1 cellular context compared by ENCODE assay signal in genomic region chr16:17031484-17032268, GRCh38.
TF ChIP-seq lines count a peak whose summit lies in the region.

No MANE protein-coding gene starts in this region.

TF ChIP-seq in WTC11, 78 proteins besides CTCF, POLR2A, EP300 and RAD21 (continued from another document and continues in another):
- TF ChIP-seq ZBTB43 (CRISPR knock-in tag; IDR thresholded peaks at IDR 0.05) (no peak), ZNF263 (CRISPR knock-in tag; IDR thresholded peaks at IDR 0.05; ENCODE audit: low read depth) (no peak), HMGXB4 (CRISPR knock-in tag; IDR thresholded peaks at IDR 0.05) (no peak), ATF2 (CRISPR knock-in tag; IDR thresholded peaks at IDR 0.05; ENCODE audit: borderline replicate concordance, low read depth) (no peak), ZNF423 (CRISPR knock-in tag; IDR thresholded peaks at IDR 0.05) (no peak), ZNF512 (CRISPR knock-in tag; IDR thresholded peaks at IDR 0.05; ENCODE audit: borderline replicate concordance) (no peak), ZNF317 (CRISPR knock-in tag; IDR thresholded peaks at IDR 0.05; ENCODE audit: borderline replicate concordance, low read depth) (no peak), MLX (CRISPR knock-in tag; IDR thresholded peaks at IDR 0.05) (no peak), RORB (CRISPR knock-in tag; IDR thresholded peaks at IDR 0.05) (no peak), NFYB (CRISPR knock-in tag; conservative IDR thresholded peaks at IDR 0.05; ENCODE audit: low read depth) (no peak), NR3C1 (CRISPR knock-in tag; conservative IDR thresholded peaks at IDR 0.05; ENCODE audit: low read depth) (no peak), CBFB (CRISPR knock-in tag; IDR thresholded peaks at IDR 0.05; ENCODE audit: low read depth) (no peak), PRRX2 (CRISPR knock-in tag; IDR thresholded peaks at IDR 0.05) (peak; percentile 91), ZNF425 (CRISPR knock-in tag; conservative IDR thresholded peaks at IDR 0.05) (peak; percentile 74; the same call in 1 of the 2 replicates), ZNF396 (CRISPR knock-in tag; IDR thresholded peaks at IDR 0.05; ENCODE audit: borderline replicate concordance) (no peak), MAX (CRISPR knock-in tag; IDR thresholded peaks at IDR 0.05) (no peak), NR2C2 (CRISPR knock-in tag; IDR thresholded peaks at IDR 0.05) (no peak), STAT6 (CRISPR knock-in tag; conservative IDR thresholded peaks at IDR 0.05; ENCODE audit: low read depth) (no peak), GABPB1 (CRISPR knock-in tag; IDR thresholded peaks at IDR 0.05) (no peak), USF2 (CRISPR knock-in tag; IDR thresholded peaks at IDR 0.05) (no peak), SMAD4 (CRISPR knock-in tag; IDR thresholded peaks at IDR 0.05) (no peak), ZNF532 (CRISPR knock-in tag; IDR thresholded peaks at IDR 0.05; ENCODE audit: borderline replicate concordance) (peak; percentile 91; the same call in 1 of the 2 replicates), USF1 (CRISPR knock-in tag; IDR thresholded peaks at IDR 0.05) (no peak), TCF7 (CRISPR knock-in tag; IDR thresholded peaks at IDR 0.05; ENCODE audit: low read depth) (no peak), ELF4 (CRISPR knock-in tag; IDR thresholded peaks at IDR 0.05; ENCODE audit: low read depth) (no peak), ERG (CRISPR knock-in tag; IDR thresholded peaks at IDR 0.05) (peak; percentile 91; the same call in 1 of the 2 replicates), GTF2I (CRISPR knock-in tag; conservative IDR thresholded peaks at IDR 0.05) (no peak), KAT7 (CRISPR knock-in tag; IDR thresholded peaks at IDR 0.05; ENCODE audit: borderline replicate concordance) (no peak), ZNF219 (CRISPR knock-in tag; IDR thresholded peaks at IDR 0.05; ENCODE audit: borderline replicate concordance) (no peak)
